In genomic region chr18:35005963-35006577, GRCh38 we compare ENCODE assay signal across 8 cellular contexts. TPM values are rescaled to one million over a fixed set of nuclear protein-coding genes. Genes with fewer than 3 reads are reported as not detected.
DNase-seq lines count a peak whose midpoint lies in the region; ATAC-seq lines count a peak whose summit lies in the region.

No MANE protein-coding gene starts in this region.

- H3K4me1 Mint-ChIP-seq in activated naive CD8-positive, alpha-beta T cell treated with anti-CD3 and anti-CD28 coated beads, Interleukin-2, amount 50 U/mL, for 24 hours, result no peaks in the 10 kb centered on the region

- peak; percentile 77 for ATAC-seq in GM19023 (IDR thresholded peaks at IDR 0.05; ENCODE audit: unreplicated experiment)
- ATAC-seq in HG03139 (IDR thresholded peaks at IDR 0.05; ENCODE audit: unreplicated experiment), result peak; percentile 60
- ATAC-seq in activated naive CD8-positive, alpha-beta T cell treated with anti-CD3 and anti-CD28 coated beads, Interleukin-2, amount 50 U/mL, for 24 hours, result peak; percentile 85
- ATAC-seq in left cardiac atrium, result peak; percentile 82 to 88

- no peak overlapping the region for H3K4me3 Mint-ChIP-seq in activated naive CD8-positive, alpha-beta T cell treated with anti-CD3 and anti-CD28 coated beads, Interleukin-2, amount 50 U/mL, for 24 hours

- H3K27ac Mint-ChIP-seq in activated naive CD8-positive, alpha-beta T cell treated with anti-CD3 and anti-CD28 coated beads, Interleukin-2, amount 50 U/mL, for 24 hours, result no peak overlapping the region

- H3K9me3 Mint-ChIP-seq in activated naive CD8-positive, alpha-beta T cell treated with anti-CD3 and anti-CD28 coated beads, Interleukin-2, amount 50 U/mL, for 24 hours, result no peaks in the 10 kb centered on the region

- H3K27me3 Mint-ChIP-seq in activated naive CD8-positive, alpha-beta T cell treated with anti-CD3 and anti-CD28 coated beads, Interleukin-2, amount 50 U/mL, for 24 hours, result no peaks in the 10 kb centered on the region

- H3K36me3 Mint-ChIP-seq in activated naive CD8-positive, alpha-beta T cell treated with anti-CD3 and anti-CD28 coated beads, Interleukin-2, amount 50 U/mL, for 24 hours (ENCODE audit: low read depth), result no peaks in the 10 kb centered on the region

- intact Hi-C loops in left cardiac atrium (cut with DNase I), result loop anchor here (1.0 to 10.0 kb wide), 4 partner anchors 138 to 359 kb away; no protein-coding TSS in a partner anchor

- DNase-seq in COR-L47 (lab: John Stamatoyannopoulos, UW) (peak; percentile 34), NCI-H2171 treated with DMSO at 0.1 percent for 48 hours (lab: John Stamatoyannopoulos, UW) (peak; percentile 81), left cardiac atrium (no peak), retina (peak; percentile 76), cortex of kidney (lab: John Stamatoyannopoulos, UW) (no peak)
- DNase-seq in activated naive CD8-positive, alpha-beta T cell treated with anti-CD3 and anti-CD28 coated beads, Interleukin-2, amount 50 U/mL, for 24 hours, result no peak

RNA-seq across cellular contexts. Expression of gene MAPRE2, which starts 35.1 kb away (rescaled TPM):
- 10 to 100 TPM; 67.1 to 83.4 TPM for total RNA-seq in left cardiac atrium

Comparison
In these comparisons a context has a peak if more than half of its experiments do, and no peak if none do; other contexts are left out.
1. DNase-seq: peak in COR-L47 (single experiment), NCI-H2171 treated with DMSO at 0.1 percent for 48 hours (single experiment) and retina (single experiment); none in activated naive CD8-positive, alpha-beta T cell treated with anti-CD3 and anti-CD28 coated beads, Interleukin-2, amount 50 U/mL, for 24 hours (single experiment), left cardiac atrium (single experiment) and cortex of kidney (single experiment).
2. Peak in every context shown above with its lines, with median percentiles within 50 percentile points of each other: ATAC-seq.